ENCODE assay signal across 26 cellular contexts in genomic region chr2:96356889-96357288, GRCh38. TPM values are rescaled to one million over a fixed set of nuclear protein-coding genes. Genes with fewer than 3 reads are reported as not detected.
A peak's percentile ranks its signal among the peaks of the same experiment; 100 is the strongest.
DNase-seq lines count a peak whose midpoint lies in the region; ATAC-seq and TF ChIP-seq lines count a peak whose summit lies in the region.
"Had no signal": no experiment of that assay in that cellular context is flagged by ENCODE, and none has a peak within 500 bp of the region (broad histone marks: within the 10 kb centered on the region; RNA-seq: fewer than 3 reads in every experiment).

No MANE protein-coding gene starts in this region.

- peaks cover 60% of the 10 kb centered on the region for H3K4me1 Mint-ChIP-seq in dendritic cell treated with granulocyte-macrophage colony-stimulating factor and Interleukin-4, amounts not matched to agents 40 ng/mL and 50 ng/mL, for 4 days (ENCODE audit: low read depth)
- H3K4me1 Mint-ChIP-seq: H9 had no signal

- no peaks in the 10 kb centered on the region for H3K27me3 Mint-ChIP-seq in dendritic cell treated with granulocyte-macrophage colony-stimulating factor and Interleukin-4, amounts not matched to agents 40 ng/mL and 50 ng/mL, for 4 days

- H3K27ac ChIP-seq in right lobe of liver: peak overlapping the region in 1 of 3 donors; percentile 39
- H3K27ac ChIP-seq: GM23248, PC-9, SJSA1 had no signal

- peak overlapping the region; percentile 5 for H3K27ac Mint-ChIP-seq in dendritic cell treated with granulocyte-macrophage colony-stimulating factor and Interleukin-4, amounts not matched to agents 40 ng/mL and 50 ng/mL, for 4 days
- H3K27ac Mint-ChIP-seq: CD8-positive, alpha-beta T cell; H9; HFFc6 had no signal

- TF ChIP-seq CTCF in right lobe of liver (IDR thresholded peaks at IDR 0.05): no peak

- no peak overlapping the region for H3K4me3 Mint-ChIP-seq in dendritic cell treated with granulocyte-macrophage colony-stimulating factor and Interleukin-4, amounts not matched to agents 40 ng/mL and 50 ng/mL, for 4 days
- H3K4me3 Mint-ChIP-seq: CD8-positive, alpha-beta T cell; H9; HFFc6 had no signal

- TF ChIP-seq POLR2A in right lobe of liver (IDR thresholded peaks at IDR 0.05): no peak

- no peaks in the 10 kb centered on the region for H3K27me3 ChIP-seq in right lobe of liver
- H3K27me3 ChIP-seq: SJSA1 had no signal

- H3K36me3 ChIP-seq in right lobe of liver: no peaks in the 10 kb centered on the region

- peaks cover 88% of the 10 kb centered on the region for H3K36me3 Mint-ChIP-seq in dendritic cell treated with granulocyte-macrophage colony-stimulating factor and Interleukin-4, amounts not matched to agents 40 ng/mL and 50 ng/mL, for 4 days (ENCODE audit: low read depth)
- H3K36me3 Mint-ChIP-seq: CD8-positive, alpha-beta T cell had no signal

- 0% methylated on average over 4 of the region's 6 CpGs for WGBS in right lobe of liver (ENCODE audit: insufficient coverage, low coverage, low lambda C conversion rate, missing lambda C conversion rate)

- peaks cover 0 to 18% (median 2%) of the 10 kb centered on the region in 4 donors for H3K4me1 ChIP-seq in right lobe of liver
- H3K4me1 ChIP-seq: SJSA1 had no signal

- no peak overlapping the region for H3K4me3 ChIP-seq in right lobe of liver
- H3K4me3 ChIP-seq: GM12878, GM23248, PC-9, SJSA1 had no signal

- no peak for DNase-seq in Right ventricle myocardium superior
- DNase-seq in cardiac septum (ENCODE audit: low spot score): no peak
- peak; percentile 65 to 91 (median 82) for DNase-seq in right lobe of liver
- no peak for DNase-seq in NCI-H2196 (lab: John Stamatoyannopoulos, UW; ENCODE audit: unreplicated experiment)
- DNase-seq in SK-N-DZ (ENCODE audit: low spot score): no peak
- DNase-seq: AML-193; C1 segment of cervical spinal cord; CD8-positive, alpha-beta T cell; DND-41; GM23248; H9; HFFc6; KBM-7; MM.1S; NCI-H1048; NCI-H1436 treated with DMSO at 0.1 percent for 48 hours; NCI-H1930; NCI-H2227 treated with DMSO at 0.1 percent for 48 hours; NCI-H510A treated with DMSO at 0.1 percent for 48 hours; NCI-H748 treated with DMSO at 0.1 percent for 48 hours; PC-9 had no signal

- ATAC-seq in Right ventricle myocardium superior (ENCODE audit: poor library complexity) (peak; percentile 86), right lobe of liver (peak; percentile 91 to 99 (median 95)), GM21825 (IDR thresholded peaks at IDR 0.05; ENCODE audit: unreplicated experiment) (no peak)
- ATAC-seq: CD8-positive, alpha-beta T cell; GM12878 had no signal

- no peaks in the 10 kb centered on the region for H3K9me3 Mint-ChIP-seq in dendritic cell treated with granulocyte-macrophage colony-stimulating factor and Interleukin-4, amounts not matched to agents 40 ng/mL and 50 ng/mL, for 4 days
- H3K9me3 Mint-ChIP-seq: CD8-positive, alpha-beta T cell; H9; HFFc6 had no signal

- no peaks in the 10 kb centered on the region for H3K9me3 ChIP-seq in right lobe of liver
- H3K9me3 ChIP-seq: SJSA1 had no signal

- intact Hi-C loops in Right ventricle myocardium superior (cut with DNase I) (no loop called here), cardiac septum (cut with DNase I) (no loop called here), right lobe of liver (cut with DNase I) (no loop called here)
- intact Hi-C loops in dendritic cell treated with granulocyte-macrophage colony-stimulating factor and Interleukin-4, amounts not matched to agents 40 ng/mL and 50 ng/mL, for 4 days (cut with micrococcal nuclease): loop anchor here (5.0 kb wide), 1 partner anchor 35 kb away; no protein-coding TSS in a partner anchor

RNA-seq across cellular contexts. Expression of gene NCAPH, which starts 21.3 kb away (rescaled TPM):
- total RNA-seq in Right ventricle myocardium superior (0.70 TPM), cardiac septum (0.32 TPM), right lobe of liver (1 to 10 TPM in 2 of 6 experiments, under 1 TPM in 4; 0.24 to 1.6 (median 0.72) TPM)
- polyA plus RNA-seq in SK-N-DZ (2014; cell fraction: cytosol; rRNA removed): 64.3 and 69.5 TPM in 2 replicates
- 54.5 and 58.5 TPM in 2 replicates for polyA plus RNA-seq in SK-N-DZ (2014; cell fraction: nucleus; rRNA removed)

RNA-seq across cellular contexts. Expression of gene ITPRIPL1, which starts 31.8 kb away (rescaled TPM):
- total RNA-seq in Right ventricle myocardium superior (1.0 TPM), cardiac septum (0.83 TPM), right lobe of liver (1 to 10 TPM in 1 of 6 experiments, under 1 TPM in 5; 0.15 to 1.2 (median 0.24) TPM)
- 34.4 and 44.3 TPM in 2 replicates for polyA plus RNA-seq in SK-N-DZ (2014; cell fraction: cytosol; rRNA removed)
- 23.5 and 26.4 TPM in 2 replicates for polyA plus RNA-seq in SK-N-DZ (2014; cell fraction: nucleus; rRNA removed)
- total RNA-seq: A172, PC-9 had no signal

RNA-seq across cellular contexts. Expression of gene SNRNP200, which starts 51.5 kb away (rescaled TPM):
- total RNA-seq in Right ventricle myocardium superior (50.1 TPM), cardiac septum (62.2 TPM), right lobe of liver (10 to 100 TPM; 43.6 to 52.5 (median 46.8) TPM)
- polyA plus RNA-seq in SK-N-DZ (2014; cell fraction: cytosol; rRNA removed): 97.2 and 106 TPM in 2 replicates
- polyA plus RNA-seq in SK-N-DZ (2014; cell fraction: nucleus; rRNA removed): 172 and 277 TPM in 2 replicates

Comparison
In these comparisons a context has a peak if more than half of its experiments do, and no peak if none do; other contexts are left out.
1. DNase-seq: peak in right lobe of liver (3 of 3); none in Right ventricle myocardium superior (single experiment), cardiac septum (single experiment), NCI-H2196 (single experiment) and SK-N-DZ (single experiment).